Comparison of ENCODE assay signal across 9 cellular contexts in the genomic region with DNA sequence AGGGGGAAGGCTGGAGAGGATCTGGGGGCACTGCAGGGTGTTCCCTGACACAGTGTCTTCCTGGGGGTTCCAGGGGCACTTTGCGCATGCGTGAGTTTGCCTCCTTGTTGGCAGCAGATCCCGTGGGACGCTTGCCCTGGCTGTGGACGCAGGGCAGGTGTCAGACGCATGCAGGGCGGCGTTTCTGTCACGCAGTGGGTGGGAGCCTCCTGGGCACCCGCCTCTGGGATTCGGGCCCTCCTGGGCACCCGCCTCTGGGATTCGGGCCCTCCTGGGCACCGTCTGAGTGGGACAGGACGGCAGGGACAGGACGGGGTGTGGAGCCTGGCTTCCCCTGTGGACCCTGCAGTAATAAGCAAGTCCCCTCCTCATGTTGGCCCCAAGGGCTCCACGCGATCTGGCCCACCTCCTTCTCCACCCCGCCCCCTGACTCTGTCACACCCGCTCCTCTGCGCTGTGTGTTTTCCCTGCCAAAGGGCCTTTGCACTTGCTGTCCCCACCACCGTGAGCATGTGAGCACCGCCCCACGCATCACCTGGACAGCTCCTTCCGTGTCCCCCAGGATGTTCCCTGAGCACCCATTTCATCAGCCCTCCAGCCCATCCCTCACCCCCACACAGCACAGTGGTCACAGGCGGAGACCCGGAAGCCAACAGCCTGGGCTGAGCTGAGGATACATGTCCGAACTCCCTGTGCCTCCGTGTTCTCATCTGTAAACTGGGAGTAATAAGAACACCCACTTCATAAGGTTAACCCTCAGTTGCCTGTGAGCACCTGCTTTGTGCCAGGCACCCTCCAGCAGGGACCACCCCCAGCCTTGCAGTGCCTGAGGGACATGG. TPM values are rescaled to one million over a fixed set of nuclear protein-coding genes. Genes with fewer than 3 reads are reported as not detected.
DNase-seq lines count a peak whose midpoint lies in the region; ATAC-seq and TF ChIP-seq lines count a peak whose summit lies in the region.
"Had no signal": no experiment of that assay in that cellular context is flagged by ENCODE, and none has a peak within 500 bp of the region (broad histone marks: within the 10 kb centered on the region; RNA-seq: fewer than 3 reads in every experiment).

No MANE protein-coding gene starts in this region.

- peaks cover 42% of the 10 kb centered on the region for H3K4me1 ChIP-seq in stomach smooth muscle (ENCODE audit: control insufficient read depth, insufficient read depth, low read length)

- peaks cover 12% of the 10 kb centered on the region for H3K4me1 Mint-ChIP-seq in activated naive CD8-positive, alpha-beta T cell treated with anti-CD3 and anti-CD28 coated beads, Interleukin-2, amount 50 U/mL, for 24 hours

- peak overlapping the region; percentile 18 for H3K27ac ChIP-seq in stomach smooth muscle (ENCODE audit: low read length)

- H3K27me3 Mint-ChIP-seq in activated naive CD8-positive, alpha-beta T cell treated with anti-CD3 and anti-CD28 coated beads, Interleukin-2, amount 50 U/mL, for 24 hours: peaks cover 22% of the 10 kb centered on the region

- H3K4me3 ChIP-seq in fibroblast of the aortic adventitia (ENCODE audit: low read depth, low read length): peak overlapping the region; percentile 61
- H3K4me3 ChIP-seq in stomach smooth muscle (ENCODE audit: low read length in 2 of 2): peak overlapping the region in 1 of 2 donors; percentile 60

- TF ChIP-seq CTCF in fibroblast of the aortic adventitia (IDR thresholded peaks at IDR 0.05; ENCODE audit: insufficient read depth, low read length): no peak

- in situ Hi-C loops in G401 (cut with HindIII; ENCODE audit: low sequenced_read_pairs): no loop called here

- no peaks in the 10 kb centered on the region for H3K36me3 ChIP-seq in stomach smooth muscle (ENCODE audit: control insufficient read depth in 2 of 2, insufficient read depth in 2 of 2, low read length in 2 of 2)

- ATAC-seq in HG02623 (IDR thresholded peaks at IDR 0.05; ENCODE audit: unreplicated experiment) (no peak), GM18511 (IDR thresholded peaks at IDR 0.05; ENCODE audit: unreplicated experiment) (no peak), GM18868 (IDR thresholded peaks at IDR 0.05; ENCODE audit: unreplicated experiment) (no peak)
- ATAC-seq in activated naive CD8-positive, alpha-beta T cell treated with anti-CD3 and anti-CD28 coated beads, Interleukin-2, amount 50 U/mL, for 24 hours: no peak

- DNase-seq in G401 (ENCODE audit: low spot score): peak; percentile 18
- peak; percentile 16 for DNase-seq in NCI-H748 treated with DMSO at 0.1 percent for 48 hours (lab: John Stamatoyannopoulos, UW)
- DNase-seq in fibroblast of the aortic adventitia (ENCODE audit: low read depth): peak; percentile 79
- no peak for DNase-seq in activated naive CD8-positive, alpha-beta T cell treated with anti-CD3 and anti-CD28 coated beads, Interleukin-2, amount 50 U/mL, for 24 hours
- DNase-seq: stimulated activated CD4-positive, alpha-beta T cell treated with anti-CD3 and anti-CD28 coated beads, Interleukin-4, amount 100 ng/mL, for 24 hours had no signal

- H3K27me3 ChIP-seq in stomach smooth muscle (ENCODE audit: control insufficient read depth in 1 of 2, insufficient read depth in 2 of 2, low read length in 2 of 2): peaks cover 30 to 73% of the 10 kb centered on the region in 2 donors

- H3K9me3 Mint-ChIP-seq in activated naive CD8-positive, alpha-beta T cell treated with anti-CD3 and anti-CD28 coated beads, Interleukin-2, amount 50 U/mL, for 24 hours: no peaks in the 10 kb centered on the region

- H3K4me3 Mint-ChIP-seq in activated naive CD8-positive, alpha-beta T cell treated with anti-CD3 and anti-CD28 coated beads, Interleukin-2, amount 50 U/mL, for 24 hours: no peak overlapping the region

- no peak overlapping the region for H3K27ac Mint-ChIP-seq in activated naive CD8-positive, alpha-beta T cell treated with anti-CD3 and anti-CD28 coated beads, Interleukin-2, amount 50 U/mL, for 24 hours

- peak overlapping the region in 1 of 2 donors; percentile 5 for H3K9ac ChIP-seq in stomach smooth muscle (ENCODE audit: low read length in 2 of 2)

- no peaks in the 10 kb centered on the region for H3K9me3 ChIP-seq in stomach smooth muscle (ENCODE audit: control insufficient read depth in 2 of 2, low read length in 2 of 2)

- H3K36me3 Mint-ChIP-seq in activated naive CD8-positive, alpha-beta T cell treated with anti-CD3 and anti-CD28 coated beads, Interleukin-2, amount 50 U/mL, for 24 hours (ENCODE audit: low read depth): no peaks in the 10 kb centered on the region

RNA-seq across cellular contexts. Expression of a gene that starts 4.4 kb away (rescaled TPM):
- 2.0 and 3.4 TPM in 2 replicates for total RNA-seq in G401 (2014; rRNA removed; shearing (Covaris generic))
- 4.1 and 5.6 TPM in 2 replicates for total RNA-seq in fibroblast of the aortic adventitia (ENCODE audit: low replicate concordance)
